Comparison of ENCODE assay signal across 14 cellular contexts in genomic region chr13:94233401-94233800, GRCh38.
A peak's percentile ranks its signal among the peaks of the same experiment; 100 is the strongest.
DNase-seq lines count a peak whose midpoint lies in the region; ATAC-seq and TF ChIP-seq lines count a peak whose summit lies in the region.
"Had no signal": no experiment of that assay in that cellular context is flagged by ENCODE, and none has a peak within 500 bp of the region (broad histone marks: within the 10 kb centered on the region; RNA-seq: fewer than 3 reads in every experiment).

No MANE protein-coding gene starts in this region.

- no peak for TF ChIP-seq CTCF in mammary epithelial cell (conservative IDR thresholded peaks at IDR 0.05 in 1 of 2, IDR thresholded peaks at IDR 0.05 in 1 of 2; ENCODE audit: extremely low read depth in 1 of 2, insufficient read depth in 1 of 2, low read depth in 1 of 2, low read length in 2 of 2)
- no peak for TF ChIP-seq CTCF in kidney epithelial cell (IDR thresholded peaks at IDR 0.05; ENCODE audit: insufficient read depth, low read length, poor library complexity, severe bottlenecking)
- no peak for TF ChIP-seq CTCF in upper lobe of right lung (IDR thresholded peaks at IDR 0.05)
- TF ChIP-seq CTCF in testis (IDR thresholded peaks at IDR 0.05), result no peak

- BruUV-seq in mammary epithelial cell (replicated peaks; lab: Mats Ljungman, UMichigan), result no TSS peak

- CTCF ChIA-PET in mammary epithelial cell (lab: Charles Lee; ENCODE audit: low non-redundant PET), result no interaction called here

- no peaks in the 10 kb centered on the region for H3K79me2 ChIP-seq in mammary epithelial cell (ENCODE audit: insufficient read depth, low read length)

- no peak overlapping the region for H3K27ac Mint-ChIP-seq in stimulated activated naive CD8-positive, alpha-beta T cell treated with anti-CD3 and anti-CD28 coated beads, Interleukin-15, amount 100 ng/mL, for 72 hours
- H3K27ac Mint-ChIP-seq: stimulated activated naive CD8-positive, alpha-beta T cell treated with anti-CD3 and anti-CD28 coated beads, Interleukin-15, Interleukin-2, amounts not matched to agents 100 ng/mL and 50 ng/mL, for 24 hours had no signal

- no peaks in the 10 kb centered on the region for H4K20me1 ChIP-seq in mammary epithelial cell (ENCODE audit: insufficient read depth, low read length)

- no peak overlapping the region for H2AFZ ChIP-seq in mammary epithelial cell (ENCODE audit: low read depth, low read length)

- no peaks in the 10 kb centered on the region for H3K9me3 Mint-ChIP-seq in stimulated activated naive CD8-positive, alpha-beta T cell treated with anti-CD3 and anti-CD28 coated beads, Interleukin-15, amount 100 ng/mL, for 72 hours
- H3K9me3 Mint-ChIP-seq: stimulated activated naive CD8-positive, alpha-beta T cell treated with anti-CD3 and anti-CD28 coated beads, Interleukin-15, Interleukin-2, amounts not matched to agents 100 ng/mL and 50 ng/mL, for 24 hours had no signal

- in situ Hi-C loops in mammary epithelial cell (cut with MboI; ENCODE audit: low sequenced_read_pairs in 2 of 2), result no loop called here

- H3K9me3 ChIP-seq in mammary epithelial cell (replicated peaks; ENCODE audit: insufficient read depth, low read length) (no peaks in the 10 kb centered on the region), upper lobe of right lung (no peaks in the 10 kb centered on the region), testis (no peaks in the 10 kb centered on the region)
- H3K9me3 ChIP-seq: heart right ventricle had no signal

- dilution Hi-C loops in mammary epithelial cell (cut with HindIII; ENCODE audit: low sequenced_read_pairs), result no loop called here

- H3K36me3 ChIP-seq in mammary epithelial cell (ENCODE audit: insufficient read depth, low read length) (no peaks in the 10 kb centered on the region), kidney epithelial cell (ENCODE audit: control insufficient read depth, insufficient read depth, low read length) (no peaks in the 10 kb centered on the region), upper lobe of right lung (no peaks in the 10 kb centered on the region), testis (ENCODE audit: low read depth, missing control alignments) (no peaks in the 10 kb centered on the region)
- H3K36me3 ChIP-seq: heart right ventricle had no signal

- H3K4me1 ChIP-seq in mammary epithelial cell (ENCODE audit: insufficient read depth, low read length) (peaks cover 9% of the 10 kb centered on the region), upper lobe of right lung (no peaks in the 10 kb centered on the region), testis (no peaks in the 10 kb centered on the region)

- H3K4me2 ChIP-seq in mammary epithelial cell (ENCODE audit: insufficient read depth, low read depth, low read length), result peak overlapping the region; percentile 20

- ATAC-seq in Right ventricle myocardium inferior (peak; percentile 43), upper lobe of right lung (peak; percentile 29), GM19463 (IDR thresholded peaks at IDR 0.05; ENCODE audit: unreplicated experiment) (no peak)
- ATAC-seq in stimulated activated naive CD8-positive, alpha-beta T cell treated with anti-CD3 and anti-CD28 coated beads, Interleukin-15, amount 100 ng/mL, for 72 hours, result no peak

- H3K4me3 Mint-ChIP-seq in stimulated activated naive CD8-positive, alpha-beta T cell treated with anti-CD3 and anti-CD28 coated beads, Interleukin-15, amount 100 ng/mL, for 72 hours, result no peak overlapping the region
- H3K4me3 Mint-ChIP-seq: stimulated activated naive CD8-positive, alpha-beta T cell treated with anti-CD3 and anti-CD28 coated beads, Interleukin-15, Interleukin-2, amounts not matched to agents 100 ng/mL and 50 ng/mL, for 24 hours had no signal

- H3K9ac ChIP-seq in mammary epithelial cell (ENCODE audit: insufficient read depth, low read length), result no peak overlapping the region

- no peak for TF ChIP-seq POLR2A in testis (IDR thresholded peaks at IDR 0.05)

- no peaks in the 10 kb centered on the region for H3K27me3 ChIP-seq in mammary epithelial cell (ENCODE audit: insufficient read depth, low read length)
- H3K27me3 ChIP-seq in kidney epithelial cell (ENCODE audit: control insufficient read depth, insufficient read depth, low read length), result no peaks in the 10 kb centered on the region
- no peaks in the 10 kb centered on the region for H3K27me3 ChIP-seq in upper lobe of right lung
- H3K27me3 ChIP-seq in testis, result no peaks in the 10 kb centered on the region
- H3K27me3 ChIP-seq: heart right ventricle had no signal

- intact Hi-C loops in Right ventricle myocardium inferior (cut with DNase I), result no loop called here
- intact Hi-C loops in cardiac septum (cut with DNase I), result no loop called here
- intact Hi-C loops in mammary epithelial cell (cut with micrococcal nuclease), result no loop called here
- intact Hi-C loops in upper lobe of right lung (cut with DNase I), result no loop called here
- intact Hi-C loops in testis (cut with DNase I; ENCODE audit: low total_unique reads), result no loop called here

- H3K4me3 ChIP-seq in mammary epithelial cell (replicated peaks in 1 of 3; ENCODE audit: insufficient read depth in 1 of 3, low read depth in 2 of 3, low read length in 3 of 3), result no peak overlapping the region
- no peak overlapping the region for H3K4me3 ChIP-seq in kidney epithelial cell (ENCODE audit: low read depth, low read length)
- H3K4me3 ChIP-seq in upper lobe of right lung, result no peak overlapping the region
- no peak overlapping the region for H3K4me3 ChIP-seq in testis
- H3K4me3 ChIP-seq: heart right ventricle had no signal

- H3K4me1 Mint-ChIP-seq in stimulated activated naive CD8-positive, alpha-beta T cell treated with anti-CD3 and anti-CD28 coated beads, Interleukin-15, amount 100 ng/mL, for 72 hours, result peaks cover 24% of the 10 kb centered on the region

- no peaks in the 10 kb centered on the region for H3K27me3 Mint-ChIP-seq in stimulated activated naive CD8-positive, alpha-beta T cell treated with anti-CD3 and anti-CD28 coated beads, Interleukin-15, amount 100 ng/mL, for 72 hours
- H3K27me3 Mint-ChIP-seq: stimulated activated naive CD8-positive, alpha-beta T cell treated with anti-CD3 and anti-CD28 coated beads, Interleukin-15, Interleukin-2, amounts not matched to agents 100 ng/mL and 50 ng/mL, for 24 hours had no signal

- H3K27ac ChIP-seq in mammary epithelial cell (ENCODE audit: insufficient read depth, low read depth, low read length) (peak overlapping the region; percentile 30), upper lobe of right lung (no peak overlapping the region), testis (no peak overlapping the region)

- DNase-seq in Right ventricle myocardium inferior (ENCODE audit: missing footprints), result no peak
- no peak for DNase-seq in cardiac septum (ENCODE audit: low spot score)
- DNase-seq in mammary epithelial cell, result peak; percentile 91
- DNase-seq in kidney epithelial cell (ENCODE audit: low read depth), result peak; percentile 67
- DNase-seq in upper lobe of right lung, result no peak
- no peak for DNase-seq in testis
- DNase-seq in stimulated activated naive CD8-positive, alpha-beta T cell treated with anti-CD3 and anti-CD28 coated beads, Interleukin-15, amount 100 ng/mL, for 72 hours, result no peak
- DNase-seq: activated gamma-delta T cell, NCI-H1417, retina, T-helper 9 cell had no signal

- WGBS in mammary epithelial cell (ENCODE audit: low coverage, missing lambda C conversion rate), result 2% methylated on average over 5 of the region's 5 CpGs
- 50 to 66% methylated on average over 5 of the region's 5 CpGs for WGBS in testis, 2 donors

Comparison
In these comparisons a context has a peak if more than half of its experiments do, and no peak if none do; other contexts are left out.
1. ATAC-seq: peak in Right ventricle myocardium inferior (single experiment) and upper lobe of right lung (single experiment); none in GM19463 (single experiment) and stimulated activated naive CD8-positive, alpha-beta T cell treated with anti-CD3 and anti-CD28 coated beads, Interleukin-15, amount 100 ng/mL, for 72 hours (single experiment).
2. DNase-seq: peak in mammary epithelial cell (single experiment) and kidney epithelial cell (single experiment); none in Right ventricle myocardium inferior (single experiment), cardiac septum (single experiment), upper lobe of right lung (single experiment), testis (single experiment) and stimulated activated naive CD8-positive, alpha-beta T cell treated with anti-CD3 and anti-CD28 coated beads, Interleukin-15, amount 100 ng/mL, for 72 hours (0 of 2).